Comparison of ENCODE assay signal across 9 cellular contexts in the genomic region with DNA sequence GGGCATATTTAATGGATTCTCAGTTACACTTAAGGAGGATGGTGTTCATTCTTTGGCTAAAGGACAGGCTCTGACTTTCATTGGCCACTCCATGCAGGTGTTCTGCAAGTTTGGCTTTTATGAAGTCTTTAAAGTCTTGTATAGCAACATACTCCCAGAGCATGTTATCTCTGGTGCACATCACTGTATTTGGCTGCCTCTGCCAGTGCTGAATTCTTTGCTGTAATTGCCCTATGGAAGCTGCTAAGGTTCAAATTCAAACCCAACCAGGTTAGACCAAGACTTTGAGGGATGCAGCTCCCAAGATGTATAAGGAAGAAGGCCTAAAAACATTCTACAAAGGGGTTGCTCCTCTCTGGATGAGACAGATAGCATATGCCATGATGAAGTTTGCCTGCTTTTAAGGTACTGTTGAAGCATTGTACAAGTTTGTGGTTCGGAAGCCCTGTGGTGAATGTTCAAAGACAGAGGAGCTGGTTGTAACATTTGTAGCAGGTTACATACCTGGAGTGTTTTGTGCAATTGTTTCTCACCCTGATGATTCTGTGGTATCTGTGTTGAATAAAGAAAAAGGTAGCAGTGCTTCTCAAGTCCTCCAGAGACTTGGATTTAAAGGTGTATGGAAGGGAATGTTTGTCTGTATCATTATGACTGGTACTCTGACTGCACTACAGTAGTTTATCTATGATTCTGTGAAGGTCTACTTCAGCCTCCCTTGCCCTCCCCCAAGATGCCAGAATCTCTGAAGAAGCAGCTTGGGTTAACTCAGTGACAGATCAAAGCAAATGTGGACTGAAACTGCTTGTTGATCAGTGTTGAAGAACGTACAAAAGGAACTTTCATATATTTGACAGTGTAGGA. TPM values are rescaled to one million over a fixed set of nuclear protein-coding genes. Genes with fewer than 3 reads are reported as not detected.
DNase-seq lines count a peak whose midpoint lies in the region; ATAC-seq and TF ChIP-seq lines count a peak whose summit lies in the region.
"Had no signal": no experiment of that assay in that cellular context is flagged by ENCODE, and none has a peak within 500 bp of the region (broad histone marks: within the 10 kb centered on the region; RNA-seq: fewer than 3 reads in every experiment).

No MANE protein-coding gene starts in this region.

- H3K4me2 ChIP-seq in BLaER1 treated with 17β-estradiol and CSF1 and Interleukin-3, amounts not matched to agents 10 nM and 100 nM: peak overlapping the region; percentile 85 to 99 (median 91); a peak in 21 of 22 replicates
- peak overlapping the region; percentile 56 for H3K4me2 ChIP-seq in MM.1S (ENCODE audit: low read depth, low read length)

- no peaks in the 10 kb centered on the region for H3K79me2 ChIP-seq in MM.1S (ENCODE audit: low read length)

- peak overlapping the region in 8 of 11 experiments; percentile 30 to 74 (median 58); a peak in 11 of 22 replicates for H3K9ac ChIP-seq in BLaER1 treated with 17β-estradiol and CSF1 and Interleukin-3, amounts not matched to agents 10 nM and 100 nM
- H3K9ac ChIP-seq in MM.1S (ENCODE audit: low read length): peak overlapping the region; percentile 38

- H3K27ac Mint-ChIP-seq in dendritic cell treated with granulocyte-macrophage colony-stimulating factor and Interleukin-4, amounts not matched to agents 40 ng/mL and 50 ng/mL, for 4 days: peak overlapping the region; percentile 80
- no peak overlapping the region for H3K27ac Mint-ChIP-seq in osteocyte (ENCODE audit: unreplicated experiment)

- H3K9me2 ChIP-seq in MM.1S (replicated peaks; ENCODE audit: insufficient read depth, low read length): no peaks in the 10 kb centered on the region

- H3K27me3 Mint-ChIP-seq in dendritic cell treated with granulocyte-macrophage colony-stimulating factor and Interleukin-4, amounts not matched to agents 40 ng/mL and 50 ng/mL, for 4 days: peaks cover 4% of the 10 kb centered on the region
- no peaks in the 10 kb centered on the region for H3K27me3 Mint-ChIP-seq in osteocyte (ENCODE audit: unreplicated experiment)

- H3K9me3 Mint-ChIP-seq in dendritic cell treated with granulocyte-macrophage colony-stimulating factor and Interleukin-4, amounts not matched to agents 40 ng/mL and 50 ng/mL, for 4 days: no peaks in the 10 kb centered on the region
- H3K9me3 Mint-ChIP-seq in osteocyte (ENCODE audit: unreplicated experiment): no peaks in the 10 kb centered on the region
- H3K9me3 Mint-ChIP-seq: nephron had no signal

- DNase-seq in MM.1S: peak; percentile 28
- DNase-seq in hypothalamus (lab: John Stamatoyannopoulos, UW): no peak
- DNase-seq in effector CD4-positive, alpha-beta T cell: no peak
- no peak for DNase-seq in NCI-H1105 (lab: John Stamatoyannopoulos, UW)
- DNase-seq in osteocyte (ENCODE audit: extremely low spot score, unreplicated experiment): no peak

- peaks cover 39 to 83% (median 65%) of the 10 kb centered on the region in 10 experiments for H3K4me1 ChIP-seq in BLaER1 treated with 17β-estradiol and CSF1 and Interleukin-3, amounts not matched to agents 10 nM and 100 nM
- peaks cover 11% of the 10 kb centered on the region for H3K4me1 ChIP-seq in MM.1S (ENCODE audit: low read length)

- H3F3A ChIP-seq in MM.1S (ENCODE audit: insufficient read depth, low read length): peaks cover 18% of the 10 kb centered on the region

- no peaks in the 10 kb centered on the region; a peak in 1 of 22 replicates for H3K9me3 ChIP-seq in BLaER1 treated with 17β-estradiol and CSF1 and Interleukin-3, amounts not matched to agents 10 nM and 100 nM (replicated peaks in 1 of 11)
- H3K9me3 ChIP-seq in MM.1S (replicated peaks; ENCODE audit: insufficient read depth, low read length): no peaks in the 10 kb centered on the region

- peak overlapping the region in 8 of 11 experiments; percentile 50 to 78 (median 62); a peak in 13 of 22 replicates for H3K27ac ChIP-seq in BLaER1 treated with 17β-estradiol and CSF1 and Interleukin-3, amounts not matched to agents 10 nM and 100 nM
- peak overlapping the region; percentile 74; the same call in 1 of the 2 replicates for H3K27ac ChIP-seq in MM.1S (ENCODE audit: low read length)

- peaks cover 0 to 83% (median 0%) of the 10 kb centered on the region in 11 experiments; a peak in 7 of 22 replicates for H3K27me3 ChIP-seq in BLaER1 treated with 17β-estradiol and CSF1 and Interleukin-3, amounts not matched to agents 10 nM and 100 nM
- H3K27me3 ChIP-seq in MM.1S (replicated peaks; ENCODE audit: insufficient read depth, low read length): no peaks in the 10 kb centered on the region

- H2AFZ ChIP-seq in MM.1S (ENCODE audit: low read length): no peak overlapping the region

- H3K4me3 Mint-ChIP-seq in dendritic cell treated with granulocyte-macrophage colony-stimulating factor and Interleukin-4, amounts not matched to agents 40 ng/mL and 50 ng/mL, for 4 days: peak overlapping the region; percentile 13
- no peak overlapping the region for H3K4me3 Mint-ChIP-seq in osteocyte (ENCODE audit: unreplicated experiment)
- H3K4me3 Mint-ChIP-seq: nephron had no signal

- intact Hi-C loops in dendritic cell treated with granulocyte-macrophage colony-stimulating factor and Interleukin-4, amounts not matched to agents 40 ng/mL and 50 ng/mL, for 4 days (cut with micrococcal nuclease): no loop called here

- H4K20me1 ChIP-seq in BLaER1 treated with 17β-estradiol and CSF1 and Interleukin-3, amounts not matched to agents 10 nM and 100 nM: peaks cover 0 to 21% (median 0%) of the 10 kb centered on the region in 11 experiments; a peak in 5 of 22 replicates
- no peaks in the 10 kb centered on the region for H4K20me1 ChIP-seq in MM.1S (ENCODE audit: insufficient read depth, low read length)

- H3K36me3 Mint-ChIP-seq in dendritic cell treated with granulocyte-macrophage colony-stimulating factor and Interleukin-4, amounts not matched to agents 40 ng/mL and 50 ng/mL, for 4 days (ENCODE audit: low read depth): no peaks in the 10 kb centered on the region
- peaks cover 7% of the 10 kb centered on the region for H3K36me3 Mint-ChIP-seq in osteocyte (ENCODE audit: unreplicated experiment)

- ATAC-seq in GM19468 (IDR thresholded peaks at IDR 0.05; ENCODE audit: extremely low read depth, unreplicated experiment): peak; percentile 53

- no peak for TF ChIP-seq CTCF in MM.1S (IDR thresholded peaks at IDR 0.05; ENCODE audit: low read length)
- no peak for TF ChIP-seq CTCF in osteocyte (IDR thresholded peaks at IDR 0.05)

- H3K4me3 ChIP-seq in BLaER1 treated with 17β-estradiol and CSF1 and Interleukin-3, amounts not matched to agents 10 nM and 100 nM: peak overlapping the region in 8 of 10 experiments; percentile 47 to 60 (median 54); a peak in 12 of 20 replicates
- peak overlapping the region; percentile 42 for H3K4me3 ChIP-seq in MM.1S (ENCODE audit: low read length)

- peaks cover 40% of the 10 kb centered on the region for H3K4me1 Mint-ChIP-seq in dendritic cell treated with granulocyte-macrophage colony-stimulating factor and Interleukin-4, amounts not matched to agents 40 ng/mL and 50 ng/mL, for 4 days (ENCODE audit: low read depth)
- H3K4me1 Mint-ChIP-seq in osteocyte (ENCODE audit: unreplicated experiment): no peaks in the 10 kb centered on the region
- H3K4me1 Mint-ChIP-seq: nephron had no signal

- no peaks in the 10 kb centered on the region for H3K36me3 ChIP-seq in BLaER1 treated with 17β-estradiol and CSF1 and Interleukin-3, amounts not matched to agents 10 nM and 100 nM
- no peaks in the 10 kb centered on the region for H3K36me3 ChIP-seq in MM.1S (replicated peaks; ENCODE audit: insufficient read depth, low read length)

RNA-seq across cellular contexts. Expression of gene TMEM116, which starts 19.4 kb away (rescaled TPM):
- total RNA-seq in osteocyte: 9.9 and 12.6 TPM in 2 replicates

RNA-seq across cellular contexts. Expression of gene ERP29, which starts 19.7 kb away (rescaled TPM):
- 133 and 139 TPM in 2 replicates for total RNA-seq in osteocyte
